Comparison of ENCODE assay signal across 16 cellular contexts in the genomic region with DNA sequence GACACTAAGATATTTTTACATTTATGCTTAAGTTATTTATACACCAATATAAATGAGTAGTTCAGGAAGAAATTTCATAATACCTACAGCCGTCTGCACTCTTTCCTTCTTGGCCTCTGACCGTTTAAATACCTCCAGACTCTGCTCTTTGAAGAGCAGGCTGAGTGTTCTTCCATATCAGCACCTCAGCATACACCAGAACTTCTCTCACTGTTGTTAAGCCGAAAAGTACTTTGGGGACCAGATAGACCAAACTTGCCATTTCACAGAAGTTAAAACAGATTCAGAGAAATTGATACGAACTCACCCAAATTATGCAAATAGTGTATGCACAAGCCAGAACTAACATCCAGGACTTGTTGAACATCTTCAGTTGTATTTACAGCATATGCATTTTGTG. TPM values are rescaled to one million over a fixed set of nuclear protein-coding genes. Genes with fewer than 3 reads are reported as not detected.
A peak's percentile ranks its signal among the peaks of the same experiment; 100 is the strongest.
DNase-seq lines count a peak whose midpoint lies in the region; ATAC-seq lines count a peak whose summit lies in the region.
"Had no signal": no experiment of that assay in that cellular context is flagged by ENCODE, and none has a peak within 500 bp of the region (broad histone marks: within the 10 kb centered on the region; RNA-seq: fewer than 3 reads in every experiment).

No MANE protein-coding gene starts in this region.

- DNase-seq in activated naive CD8-positive, alpha-beta T cell treated with anti-CD3 and anti-CD28 coated beads, Interleukin-2, amount 10 ng/mL, durations not matched to agents 7 days and 5 days: no peak
- DNase-seq in activated naive CD8-positive, alpha-beta T cell treated with anti-CD3 and anti-CD28 coated beads for 36 hours: no peak
- DNase-seq in RPMI7951 (ENCODE audit: low read depth): peak; percentile 18
- peak; percentile 25 for DNase-seq in amniotic epithelial cell (ENCODE audit: low read depth)
- no peak for DNase-seq in foreskin melanocyte
- no peak for DNase-seq in NCI-H2107 (lab: John Stamatoyannopoulos, UW)
- DNase-seq: Calu3, DMS79, H9, NCI-H1092, NCI-H446 treated with DMSO at 0.1 percent for 48 hours, NCI-H748 treated with DMSO at 0.1 percent for 48 hours, SJCRH30 had no signal

- peaks cover 1% of the 10 kb centered on the region for H3K9me3 Mint-ChIP-seq in activated naive CD8-positive, alpha-beta T cell treated with anti-CD3 and anti-CD28 coated beads, Interleukin-2, amount 10 ng/mL, durations not matched to agents 7 days and 5 days
- H3K9me3 Mint-ChIP-seq in activated naive CD8-positive, alpha-beta T cell treated with anti-CD3 and anti-CD28 coated beads for 36 hours: no peaks in the 10 kb centered on the region
- H3K9me3 Mint-ChIP-seq: CD14-positive monocyte, H9 had no signal

- no peak overlapping the region for H3K4me3 Mint-ChIP-seq in activated naive CD8-positive, alpha-beta T cell treated with anti-CD3 and anti-CD28 coated beads, Interleukin-2, amount 10 ng/mL, durations not matched to agents 7 days and 5 days
- no peak overlapping the region for H3K4me3 Mint-ChIP-seq in activated naive CD8-positive, alpha-beta T cell treated with anti-CD3 and anti-CD28 coated beads for 36 hours
- H3K4me3 Mint-ChIP-seq: H9 had no signal

- no peaks in the 10 kb centered on the region for H3K27me3 Mint-ChIP-seq in activated naive CD8-positive, alpha-beta T cell treated with anti-CD3 and anti-CD28 coated beads, Interleukin-2, amount 10 ng/mL, durations not matched to agents 7 days and 5 days
- no peaks in the 10 kb centered on the region for H3K27me3 Mint-ChIP-seq in activated naive CD8-positive, alpha-beta T cell treated with anti-CD3 and anti-CD28 coated beads for 36 hours

- no peak for ATAC-seq in activated naive CD8-positive, alpha-beta T cell treated with anti-CD3 and anti-CD28 coated beads, Interleukin-2, amount 10 ng/mL, durations not matched to agents 7 days and 5 days (ENCODE audit: low read depth)
- ATAC-seq in GM18870 (IDR thresholded peaks at IDR 0.05; ENCODE audit: unreplicated experiment): no peak
- ATAC-seq in activated CD4-positive, CD25-positive, alpha-beta regulatory T cell treated with anti-CD3 and anti-CD28 coated beads, Interleukin-2, amount 50 U/mL, for 24 hours: no peak

- POLR2A ChIA-PET in activated naive CD8-positive, alpha-beta T cell treated with anti-CD3 and anti-CD28 coated beads, Interleukin-2, amount 10 ng/mL, durations not matched to agents 7 days and 5 days (lab: Charles Lee): interaction anchor here (0.9 kb wide), 1 partner anchor 24 kb away, joined by 3 read pairs; a partner anchor contains a TSS

- H3K36me3 Mint-ChIP-seq in activated naive CD8-positive, alpha-beta T cell treated with anti-CD3 and anti-CD28 coated beads, Interleukin-2, amount 10 ng/mL, durations not matched to agents 7 days and 5 days: peaks cover 1% of the 10 kb centered on the region
- peaks cover 3% of the 10 kb centered on the region for H3K36me3 Mint-ChIP-seq in activated naive CD8-positive, alpha-beta T cell treated with anti-CD3 and anti-CD28 coated beads for 36 hours
- H3K36me3 Mint-ChIP-seq: CD14-positive monocyte had no signal

- peaks cover 23% of the 10 kb centered on the region for H3K4me1 Mint-ChIP-seq in activated naive CD8-positive, alpha-beta T cell treated with anti-CD3 and anti-CD28 coated beads, Interleukin-2, amount 10 ng/mL, durations not matched to agents 7 days and 5 days
- peaks cover 32% of the 10 kb centered on the region for H3K4me1 Mint-ChIP-seq in activated naive CD8-positive, alpha-beta T cell treated with anti-CD3 and anti-CD28 coated beads for 36 hours

- peak overlapping the region; percentile 50 for H3K27ac Mint-ChIP-seq in activated naive CD8-positive, alpha-beta T cell treated with anti-CD3 and anti-CD28 coated beads, Interleukin-2, amount 10 ng/mL, durations not matched to agents 7 days and 5 days
- no peak overlapping the region for H3K27ac Mint-ChIP-seq in activated naive CD8-positive, alpha-beta T cell treated with anti-CD3 and anti-CD28 coated beads for 36 hours
- H3K27ac Mint-ChIP-seq: CD14-positive monocyte, H9 had no signal

RNA-seq across cellular contexts. Expression of a gene that starts 24.3 kb away (rescaled TPM):
- 100 to 1,000 TPM; 106 to 111 TPM for total RNA-seq in activated naive CD8-positive, alpha-beta T cell treated with anti-CD3 and anti-CD28 coated beads, Interleukin-2, amount 10 ng/mL, durations not matched to agents 7 days and 5 days
- 10 to 100 TPM; 69.8 to 75.4 TPM for total RNA-seq in activated naive CD8-positive, alpha-beta T cell treated with anti-CD3 and anti-CD28 coated beads for 36 hours
- 82.3 and 94.9 TPM in 2 replicates for total RNA-seq in RPMI7951 (2014; rRNA removed; shearing (Covaris generic))

RNA-seq across cellular contexts. Expression of a gene that starts 24.6 kb away (rescaled TPM):
- 10 to 100 TPM; 23.4 to 27.5 TPM for total RNA-seq in activated naive CD8-positive, alpha-beta T cell treated with anti-CD3 and anti-CD28 coated beads, Interleukin-2, amount 10 ng/mL, durations not matched to agents 7 days and 5 days
- 10 to 100 TPM; 16.2 to 17.2 TPM for total RNA-seq in activated naive CD8-positive, alpha-beta T cell treated with anti-CD3 and anti-CD28 coated beads for 36 hours
- total RNA-seq in RPMI7951 (2014; rRNA removed; shearing (Covaris generic)): 17.3 and 18.1 TPM in 2 replicates

Comparison
In these comparisons a context has a peak if more than half of its experiments do, and no peak if none do; other contexts are left out.
1. DNase-seq: peak in RPMI7951 (single experiment) and amniotic epithelial cell (single experiment); none in activated naive CD8-positive, alpha-beta T cell treated with anti-CD3 and anti-CD28 coated beads, Interleukin-2, amount 10 ng/mL, durations not matched to agents 7 days and 5 days (single experiment), activated naive CD8-positive, alpha-beta T cell treated with anti-CD3 and anti-CD28 coated beads for 36 hours (single experiment), foreskin melanocyte (single experiment) and NCI-H2107 (single experiment).